In the genomic region with DNA sequence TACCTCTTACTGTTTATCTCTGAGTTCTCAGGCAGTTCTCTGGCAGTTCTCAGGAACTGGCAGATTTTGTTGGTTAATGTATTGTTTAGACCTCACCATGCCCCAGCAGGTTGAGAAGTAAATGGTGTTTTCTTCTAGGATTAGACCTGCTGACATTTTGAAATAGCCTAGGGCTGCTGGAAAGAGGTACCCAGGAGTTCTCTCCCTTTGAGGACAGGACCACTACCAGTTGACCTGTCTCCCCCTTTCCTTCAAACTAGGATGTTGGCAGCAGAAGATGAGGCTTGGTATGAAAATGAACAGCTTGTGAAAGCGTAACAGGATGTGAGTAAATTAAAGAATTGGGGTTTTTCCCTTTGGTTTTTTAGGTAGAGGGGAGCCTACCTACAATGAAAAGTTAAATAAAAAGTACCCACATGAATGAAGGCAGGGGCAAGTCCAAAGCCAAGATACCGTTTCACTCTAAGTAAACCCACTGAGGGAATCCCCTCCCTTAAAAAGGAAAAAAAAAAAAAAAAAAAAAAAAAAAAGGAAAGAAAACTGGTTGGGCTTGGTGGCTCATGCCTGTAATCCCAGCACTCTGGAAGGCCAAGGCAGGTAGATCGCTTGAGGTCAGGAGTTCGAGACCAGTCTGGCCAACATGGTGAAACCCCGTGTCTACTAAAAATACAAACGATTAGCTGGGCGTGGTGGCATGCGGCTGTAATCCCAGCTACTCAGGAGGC, we compare ENCODE assay signal across 1 cellular context.
TF ChIP-seq lines count a peak whose summit lies in the region.

No MANE protein-coding gene starts in this region.

TF ChIP-seq in GM12878, 131 proteins besides CTCF, POLR2A, EP300 and RAD21 (continued from another document and continues in another):
- TF ChIP-seq, protein P1, sequence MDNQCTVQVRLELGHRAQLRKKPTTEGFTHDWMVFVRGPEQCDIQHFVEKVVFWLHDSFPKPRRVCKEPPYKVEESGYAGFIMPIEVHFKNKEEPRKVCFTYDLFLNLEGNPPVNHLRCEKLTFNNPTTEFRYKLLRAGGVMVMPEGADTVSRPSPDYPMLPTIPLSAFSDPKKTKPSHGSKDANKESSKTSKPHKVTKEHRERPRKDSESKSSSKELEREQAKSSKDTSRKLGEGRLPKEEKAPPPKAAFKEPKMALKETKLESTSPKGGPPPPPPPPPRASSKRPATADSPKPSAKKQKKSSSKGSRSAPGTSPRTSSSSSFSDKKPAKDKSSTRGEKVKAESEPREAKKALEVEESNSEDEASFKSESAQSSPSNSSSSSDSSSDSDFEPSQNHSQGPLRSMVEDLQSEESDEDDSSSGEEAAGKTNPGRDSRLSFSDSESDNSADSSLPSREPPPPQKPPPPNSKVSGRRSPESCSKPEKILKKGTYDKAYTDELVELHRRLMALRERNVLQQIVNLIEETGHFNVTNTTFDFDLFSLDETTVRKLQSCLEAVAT (IDR thresholded peaks at IDR 0.05), result peak; percentile 61
- TF ChIP-seq NBN (IDR thresholded peaks at IDR 0.05) (peak; percentile 50; the same call in 1 of the 2 replicates), ZNF207 (IDR thresholded peaks at IDR 0.05; ENCODE audit: borderline replicate concordance) (no peak; the same call in 1 of the 2 replicates), SP1 (IDR thresholded peaks at IDR 0.05; ENCODE audit: low read depth, low read length) (no peak), LARP7 (IDR thresholded peaks at IDR 0.05) (no peak), YY1 (IDR thresholded peaks at IDR 0.05; ENCODE audit: low read depth, low read length) (0 out of 2 replicates have a peak, but pooled peaks have one; percentile 14), BACH1 (IDR thresholded peaks at IDR 0.05; ENCODE audit: borderline replicate concordance) (no peak; the same call in 1 of the 2 replicates), EZH2 (IDR thresholded peaks at IDR 0.05; ENCODE audit: borderline replicate concordance, control insufficient read depth, low read depth, low read length) (no peak), CBFB (IDR thresholded peaks at IDR 0.05; ENCODE audit: low read depth) (peak; percentile 91), CHD1 (IDR thresholded peaks at IDR 0.05; ENCODE audit: low read depth, low read length) (no peak), ZNF384 (IDR thresholded peaks at IDR 0.05; ENCODE audit: borderline replicate concordance, low read depth, low read length) (peak; percentile 78), ZNF24 (IDR thresholded peaks at IDR 0.05) (0 out of 2 replicates have a peak, but pooled peaks have one; percentile 52), RUNX3 (IDR thresholded peaks at IDR 0.05; ENCODE audit: low read length) (peak; percentile 97), RFX5 (IDR thresholded peaks at IDR 0.05; ENCODE audit: low read depth, low read length) (no peak), DPF2 (IDR thresholded peaks at IDR 0.05) (peak; percentile 90), ZBED1 (IDR thresholded peaks at IDR 0.05; ENCODE audit: borderline replicate concordance) (peak; percentile 83), POU2F2 (IDR thresholded peaks at IDR 0.05; ENCODE audit: borderline replicate concordance, low read depth, low read length) (peak; percentile 31; the same call in 1 of the 3 replicates), SUZ12 (IDR thresholded peaks at IDR 0.05; ENCODE audit: unreplicated experiment) (no peak), TBL1XR1 (IDR thresholded peaks at IDR 0.05; ENCODE audit: low read depth, low read length) (peak; percentile 71; the same call in 1 of the 2 replicates), CREB1 (IDR thresholded peaks at IDR 0.05; ENCODE audit: low read depth) (peak; percentile 41; the same call in 1 of the 2 replicates), IKZF1 (conservative IDR thresholded peaks at IDR 0.05) (peak; percentile 83), ETV6 (conservative IDR thresholded peaks at IDR 0.05 in 1 of 2, IDR thresholded peaks at IDR 0.05 in 1 of 2; ENCODE audit: borderline replicate concordance in 1 of 2, low read depth in 1 of 2) (peak in 1 of 2 experiments; percentile 94; a peak in 2 of 4 replicates), SMARCA5 (IDR thresholded peaks at IDR 0.05) (no peak), ZNF217 (IDR thresholded peaks at IDR 0.05) (peak; percentile 57; the same call in 1 of the 2 replicates), FOS (IDR thresholded peaks at IDR 0.05; ENCODE audit: borderline replicate concordance, extremely low read depth, insufficient read length) (no peak), HDGF (IDR thresholded peaks at IDR 0.05) (no peak)
- TF ChIP-seq, protein P2, sequence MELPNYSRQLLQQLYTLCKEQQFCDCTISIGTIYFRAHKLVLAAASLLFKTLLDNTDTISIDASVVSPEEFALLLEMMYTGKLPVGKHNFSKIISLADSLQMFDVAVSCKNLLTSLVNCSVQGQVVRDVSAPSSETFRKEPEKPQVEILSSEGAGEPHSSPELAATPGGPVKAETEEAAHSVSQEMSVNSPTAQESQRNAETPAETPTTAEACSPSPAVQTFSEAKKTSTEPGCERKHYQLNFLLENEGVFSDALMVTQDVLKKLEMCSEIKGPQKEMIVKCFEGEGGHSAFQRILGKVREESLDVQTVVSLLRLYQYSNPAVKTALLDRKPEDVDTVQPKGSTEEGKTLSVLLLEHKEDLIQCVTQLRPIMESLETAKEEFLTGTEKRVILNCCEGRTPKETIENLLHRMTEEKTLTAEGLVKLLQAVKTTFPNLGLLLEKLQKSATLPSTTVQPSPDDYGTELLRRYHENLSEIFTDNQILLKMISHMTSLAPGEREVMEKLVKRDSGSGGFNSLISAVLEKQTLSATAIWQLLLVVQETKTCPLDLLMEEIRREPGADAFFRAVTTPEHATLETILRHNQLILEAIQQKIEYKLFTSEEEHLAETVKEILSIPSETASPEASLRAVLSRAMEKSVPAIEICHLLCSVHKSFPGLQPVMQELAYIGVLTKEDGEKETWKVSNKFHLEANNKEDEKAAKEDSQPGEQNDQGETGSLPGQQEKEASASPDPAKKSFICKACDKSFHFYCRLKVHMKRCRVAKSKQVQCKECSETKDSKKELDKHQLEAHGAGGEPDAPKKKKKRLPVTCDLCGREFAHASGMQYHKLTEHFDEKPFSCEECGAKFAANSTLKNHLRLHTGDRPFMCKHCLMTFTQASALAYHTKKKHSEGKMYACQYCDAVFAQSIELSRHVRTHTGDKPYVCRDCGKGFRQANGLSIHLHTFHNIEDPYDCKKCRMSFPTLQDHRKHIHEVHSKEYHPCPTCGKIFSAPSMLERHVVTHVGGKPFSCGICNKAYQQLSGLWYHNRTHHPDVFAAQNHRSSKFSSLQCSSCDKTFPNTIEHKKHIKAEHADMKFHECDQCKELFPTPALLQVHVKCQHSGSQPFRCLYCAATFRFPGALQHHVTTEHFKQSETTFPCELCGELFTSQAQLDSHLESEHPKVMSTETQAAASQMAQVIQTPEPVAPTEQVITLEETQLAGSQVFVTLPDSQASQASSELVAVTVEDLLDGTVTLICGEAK (IDR thresholded peaks at IDR 0.05; ENCODE audit: borderline replicate concordance), result no peak; the same call in 1 of the 2 replicates
- TF ChIP-seq, protein P3, sequence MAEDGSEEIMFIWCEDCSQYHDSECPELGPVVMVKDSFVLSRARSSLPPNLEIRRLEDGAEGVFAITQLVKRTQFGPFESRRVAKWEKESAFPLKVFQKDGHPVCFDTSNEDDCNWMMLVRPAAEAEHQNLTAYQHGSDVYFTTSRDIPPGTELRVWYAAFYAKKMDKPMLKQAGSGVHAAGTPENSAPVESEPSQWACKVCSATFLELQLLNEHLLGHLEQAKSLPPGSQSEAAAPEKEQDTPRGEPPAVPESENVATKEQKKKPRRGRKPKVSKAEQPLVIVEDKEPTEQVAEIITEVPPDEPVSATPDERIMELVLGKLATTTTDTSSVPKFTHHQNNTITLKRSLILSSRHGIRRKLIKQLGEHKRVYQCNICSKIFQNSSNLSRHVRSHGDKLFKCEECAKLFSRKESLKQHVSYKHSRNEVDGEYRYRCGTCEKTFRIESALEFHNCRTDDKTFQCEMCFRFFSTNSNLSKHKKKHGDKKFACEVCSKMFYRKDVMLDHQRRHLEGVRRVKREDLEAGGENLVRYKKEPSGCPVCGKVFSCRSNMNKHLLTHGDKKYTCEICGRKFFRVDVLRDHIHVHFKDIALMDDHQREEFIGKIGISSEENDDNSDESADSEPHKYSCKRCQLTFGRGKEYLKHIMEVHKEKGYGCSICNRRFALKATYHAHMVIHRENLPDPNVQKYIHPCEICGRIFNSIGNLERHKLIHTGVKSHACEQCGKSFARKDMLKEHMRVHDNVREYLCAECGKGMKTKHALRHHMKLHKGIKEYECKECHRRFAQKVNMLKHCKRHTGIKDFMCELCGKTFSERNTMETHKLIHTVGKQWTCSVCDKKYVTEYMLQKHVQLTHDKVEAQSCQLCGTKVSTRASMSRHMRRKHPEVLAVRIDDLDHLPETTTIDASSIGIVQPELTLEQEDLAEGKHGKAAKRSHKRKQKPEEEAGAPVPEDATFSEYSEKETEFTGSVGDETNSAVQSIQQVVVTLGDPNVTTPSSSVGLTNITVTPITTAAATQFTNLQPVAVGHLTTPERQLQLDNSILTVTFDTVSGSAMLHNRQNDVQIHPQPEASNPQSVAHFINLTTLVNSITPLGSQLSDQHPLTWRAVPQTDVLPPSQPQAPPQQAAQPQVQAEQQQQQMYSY (CRISPR knock-in tag; IDR thresholded peaks at IDR 0.05), result no peak
- TF ChIP-seq, protein P4, sequence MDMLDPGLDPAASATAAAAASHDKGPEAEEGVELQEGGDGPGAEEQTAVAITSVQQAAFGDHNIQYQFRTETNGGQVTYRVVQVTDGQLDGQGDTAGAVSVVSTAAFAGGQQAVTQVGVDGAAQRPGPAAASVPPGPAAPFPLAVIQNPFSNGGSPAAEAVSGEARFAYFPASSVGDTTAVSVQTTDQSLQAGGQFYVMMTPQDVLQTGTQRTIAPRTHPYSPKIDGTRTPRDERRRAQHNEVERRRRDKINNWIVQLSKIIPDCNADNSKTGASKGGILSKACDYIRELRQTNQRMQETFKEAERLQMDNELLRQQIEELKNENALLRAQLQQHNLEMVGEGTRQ (IDR thresholded peaks at IDR 0.05; ENCODE audit: borderline replicate concordance, low read depth, low read length), result no peak
- TF ChIP-seq, protein P5, sequence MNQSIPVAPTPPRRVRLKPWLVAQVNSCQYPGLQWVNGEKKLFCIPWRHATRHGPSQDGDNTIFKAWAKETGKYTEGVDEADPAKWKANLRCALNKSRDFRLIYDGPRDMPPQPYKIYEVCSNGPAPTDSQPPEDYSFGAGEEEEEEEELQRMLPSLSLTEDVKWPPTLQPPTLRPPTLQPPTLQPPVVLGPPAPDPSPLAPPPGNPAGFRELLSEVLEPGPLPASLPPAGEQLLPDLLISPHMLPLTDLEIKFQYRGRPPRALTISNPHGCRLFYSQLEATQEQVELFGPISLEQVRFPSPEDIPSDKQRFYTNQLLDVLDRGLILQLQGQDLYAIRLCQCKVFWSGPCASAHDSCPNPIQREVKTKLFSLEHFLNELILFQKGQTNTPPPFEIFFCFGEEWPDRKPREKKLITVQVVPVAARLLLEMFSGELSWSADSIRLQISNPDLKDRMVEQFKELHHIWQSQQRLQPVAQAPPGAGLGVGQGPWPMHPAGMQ (IDR thresholded peaks at IDR 0.05; ENCODE audit: borderline replicate concordance), result no peak
- TF ChIP-seq, protein P6, sequence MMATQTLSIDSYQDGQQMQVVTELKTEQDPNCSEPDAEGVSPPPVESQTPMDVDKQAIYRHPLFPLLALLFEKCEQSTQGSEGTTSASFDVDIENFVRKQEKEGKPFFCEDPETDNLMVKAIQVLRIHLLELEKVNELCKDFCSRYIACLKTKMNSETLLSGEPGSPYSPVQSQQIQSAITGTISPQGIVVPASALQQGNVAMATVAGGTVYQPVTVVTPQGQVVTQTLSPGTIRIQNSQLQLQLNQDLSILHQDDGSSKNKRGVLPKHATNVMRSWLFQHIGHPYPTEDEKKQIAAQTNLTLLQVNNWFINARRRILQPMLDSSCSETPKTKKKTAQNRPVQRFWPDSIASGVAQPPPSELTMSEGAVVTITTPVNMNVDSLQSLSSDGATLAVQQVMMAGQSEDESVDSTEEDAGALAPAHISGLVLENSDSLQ (IDR thresholded peaks at IDR 0.05), result peak; percentile 59
- TF ChIP-seq, protein P7, sequence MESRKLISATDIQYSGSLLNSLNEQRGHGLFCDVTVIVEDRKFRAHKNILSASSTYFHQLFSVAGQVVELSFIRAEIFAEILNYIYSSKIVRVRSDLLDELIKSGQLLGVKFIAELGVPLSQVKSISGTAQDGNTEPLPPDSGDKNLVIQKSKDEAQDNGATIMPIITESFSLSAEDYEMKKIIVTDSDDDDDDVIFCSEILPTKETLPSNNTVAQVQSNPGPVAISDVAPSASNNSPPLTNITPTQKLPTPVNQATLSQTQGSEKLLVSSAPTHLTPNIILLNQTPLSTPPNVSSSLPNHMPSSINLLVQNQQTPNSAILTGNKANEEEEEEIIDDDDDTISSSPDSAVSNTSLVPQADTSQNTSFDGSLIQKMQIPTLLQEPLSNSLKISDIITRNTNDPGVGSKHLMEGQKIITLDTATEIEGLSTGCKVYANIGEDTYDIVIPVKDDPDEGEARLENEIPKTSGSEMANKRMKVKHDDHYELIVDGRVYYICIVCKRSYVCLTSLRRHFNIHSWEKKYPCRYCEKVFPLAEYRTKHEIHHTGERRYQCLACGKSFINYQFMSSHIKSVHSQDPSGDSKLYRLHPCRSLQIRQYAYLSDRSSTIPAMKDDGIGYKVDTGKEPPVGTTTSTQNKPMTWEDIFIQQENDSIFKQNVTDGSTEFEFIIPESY (IDR thresholded peaks at IDR 0.05), result no peak
- TF ChIP-seq, protein P8, sequence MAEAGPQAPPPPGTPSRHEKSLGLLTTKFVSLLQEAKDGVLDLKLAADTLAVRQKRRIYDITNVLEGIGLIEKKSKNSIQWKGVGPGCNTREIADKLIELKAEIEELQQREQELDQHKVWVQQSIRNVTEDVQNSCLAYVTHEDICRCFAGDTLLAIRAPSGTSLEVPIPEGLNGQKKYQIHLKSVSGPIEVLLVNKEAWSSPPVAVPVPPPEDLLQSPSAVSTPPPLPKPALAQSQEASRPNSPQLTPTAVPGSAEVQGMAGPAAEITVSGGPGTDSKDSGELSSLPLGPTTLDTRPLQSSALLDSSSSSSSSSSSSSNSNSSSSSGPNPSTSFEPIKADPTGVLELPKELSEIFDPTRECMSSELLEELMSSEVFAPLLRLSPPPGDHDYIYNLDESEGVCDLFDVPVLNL (IDR thresholded peaks at IDR 0.05; ENCODE audit: low read depth, low read length), result no peak
- TF ChIP-seq, protein P9, sequence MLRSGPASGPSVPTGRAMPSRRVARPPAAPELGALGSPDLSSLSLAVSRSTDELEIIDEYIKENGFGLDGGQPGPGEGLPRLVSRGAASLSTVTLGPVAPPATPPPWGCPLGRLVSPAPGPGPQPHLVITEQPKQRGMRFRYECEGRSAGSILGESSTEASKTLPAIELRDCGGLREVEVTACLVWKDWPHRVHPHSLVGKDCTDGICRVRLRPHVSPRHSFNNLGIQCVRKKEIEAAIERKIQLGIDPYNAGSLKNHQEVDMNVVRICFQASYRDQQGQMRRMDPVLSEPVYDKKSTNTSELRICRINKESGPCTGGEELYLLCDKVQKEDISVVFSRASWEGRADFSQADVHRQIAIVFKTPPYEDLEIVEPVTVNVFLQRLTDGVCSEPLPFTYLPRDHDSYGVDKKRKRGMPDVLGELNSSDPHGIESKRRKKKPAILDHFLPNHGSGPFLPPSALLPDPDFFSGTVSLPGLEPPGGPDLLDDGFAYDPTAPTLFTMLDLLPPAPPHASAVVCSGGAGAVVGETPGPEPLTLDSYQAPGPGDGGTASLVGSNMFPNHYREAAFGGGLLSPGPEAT (IDR thresholded peaks at IDR 0.05; ENCODE audit: low read depth), result peak; percentile 86
- TF ChIP-seq, protein P10, sequence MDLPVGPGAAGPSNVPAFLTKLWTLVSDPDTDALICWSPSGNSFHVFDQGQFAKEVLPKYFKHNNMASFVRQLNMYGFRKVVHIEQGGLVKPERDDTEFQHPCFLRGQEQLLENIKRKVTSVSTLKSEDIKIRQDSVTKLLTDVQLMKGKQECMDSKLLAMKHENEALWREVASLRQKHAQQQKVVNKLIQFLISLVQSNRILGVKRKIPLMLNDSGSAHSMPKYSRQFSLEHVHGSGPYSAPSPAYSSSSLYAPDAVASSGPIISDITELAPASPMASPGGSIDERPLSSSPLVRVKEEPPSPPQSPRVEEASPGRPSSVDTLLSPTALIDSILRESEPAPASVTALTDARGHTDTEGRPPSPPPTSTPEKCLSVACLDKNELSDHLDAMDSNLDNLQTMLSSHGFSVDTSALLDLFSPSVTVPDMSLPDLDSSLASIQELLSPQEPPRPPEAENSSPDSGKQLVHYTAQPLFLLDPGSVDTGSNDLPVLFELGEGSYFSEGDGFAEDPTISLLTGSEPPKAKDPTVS (IDR thresholded peaks at IDR 0.05; ENCODE audit: low read depth, low read length), result no peak
